Comparison of ENCODE assay signal across 10 cellular contexts in the genomic region with DNA sequence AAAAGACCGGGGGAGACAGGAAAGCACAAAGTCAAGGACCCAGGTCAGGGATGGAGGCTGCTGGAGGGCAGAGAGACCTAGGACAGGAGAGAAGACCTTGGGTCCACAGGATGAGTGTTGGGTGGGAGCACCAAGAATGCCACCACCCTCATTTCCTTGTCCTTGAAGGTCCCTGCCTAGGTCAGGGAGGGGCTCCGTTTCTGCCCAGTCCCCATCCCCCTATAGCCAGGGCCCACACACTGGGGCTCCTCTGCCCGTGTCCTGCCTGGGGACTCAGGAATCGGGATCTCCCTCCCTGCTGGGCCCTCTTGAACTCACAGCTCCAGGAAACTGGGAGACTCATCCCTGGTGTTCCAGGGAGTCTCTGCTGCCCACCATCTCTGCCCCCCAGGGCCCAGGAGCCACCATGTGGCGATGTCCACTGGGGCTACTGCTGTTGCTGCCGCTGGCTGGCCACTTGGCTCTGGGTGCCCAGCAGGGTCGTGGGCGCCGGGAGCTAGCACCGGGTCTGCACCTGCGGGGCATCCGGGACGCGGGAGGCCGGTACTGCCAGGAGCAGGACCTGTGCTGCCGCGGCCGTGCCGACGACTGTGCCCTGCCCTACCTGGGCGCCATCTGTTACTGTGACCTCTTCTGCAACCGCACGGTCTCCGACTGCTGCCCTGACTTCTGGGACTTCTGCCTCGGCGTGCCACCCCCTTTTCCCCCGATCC. TPM values are rescaled to one million over a fixed set of nuclear protein-coding genes. Genes with fewer than 3 reads are reported as not detected.
DNase-seq lines count a peak whose midpoint lies in the region; ATAC-seq, FAIRE-seq and TF ChIP-seq lines count a peak whose summit lies in the region.
"Had no signal": no experiment of that assay in that cellular context is flagged by ENCODE, and none has a peak within 500 bp of the region (broad histone marks: within the 10 kb centered on the region; RNA-seq: fewer than 3 reads in every experiment).

No MANE protein-coding gene starts in this region.

- H4K91ac ChIP-seq in mesenchymal stem cell (ENCODE audit: low read length) = no peak overlapping the region

- no peak overlapping the region for H3K4ac ChIP-seq in mesenchymal stem cell (ENCODE audit: low read depth in 1 of 2, low read length in 2 of 2)

- H3K36me3 Mint-ChIP-seq in CD4-positive, alpha-beta memory T cell = no peaks in the 10 kb centered on the region
- H3K36me3 Mint-ChIP-seq in effector memory CD8-positive, alpha-beta T cell (ENCODE audit: insufficient read depth) = peaks cover 3% of the 10 kb centered on the region
- H3K36me3 Mint-ChIP-seq: activated naive CD4-positive, alpha-beta T cell treated with anti-CD3 and anti-CD28 coated beads, Interleukin-2, amount 10 ng/mL, durations not matched to agents 7 days and 5 days; IgD-negative memory B cell had no signal

- no peaks in the 10 kb centered on the region for H3K9me2 ChIP-seq in PC-9 (ENCODE audit: insufficient read depth)

- TF ChIP-seq CTCF in PC-9 (conservative IDR thresholded peaks at IDR 0.05) (no peak), endothelial cell of umbilical vein (IDR thresholded peaks at IDR 0.05; ENCODE audit: extremely low read depth in 1 of 2, insufficient read depth in 1 of 2, low read depth in 1 of 2, low read length in 2 of 2) (no peak), testis (IDR thresholded peaks at IDR 0.05) (no peak)

- H3F3A ChIP-seq in PC-9 (ENCODE audit: insufficient read depth, low read depth) = peaks cover 81% of the 10 kb centered on the region

- no peak overlapping the region for H3K18ac ChIP-seq in mesenchymal stem cell (ENCODE audit: low read depth in 1 of 2, low read length in 2 of 2)

- DNase-seq in PC-9 (no peak), endothelial cell of umbilical vein (ENCODE audit: low read depth, low spot score) (peak; percentile 16), mesenchymal stem cell (no peak), testis (peak; percentile 11), COLO829 (ENCODE audit: low spot score) (no peak)
- DNase-seq in CD4-positive, alpha-beta memory T cell = no peak
- DNase-seq in effector memory CD8-positive, alpha-beta T cell = no peak

- TF ChIP-seq POLR2A in endothelial cell of umbilical vein (IDR thresholded peaks at IDR 0.05; ENCODE audit: low read depth, low read length) = peak; percentile 14
- no peak for TF ChIP-seq POLR2A in testis (IDR thresholded peaks at IDR 0.05)

- H2BK120ac ChIP-seq in mesenchymal stem cell (ENCODE audit: low read depth, low read length) = no peak overlapping the region

- WGBS in mesenchymal stem cell = 91% methylated on average over 27 of the region's 27 CpGs
- 55 to 76% methylated on average over 9 to 26 of the region's 27 CpGs for WGBS in testis, 2 donors

- peaks cover 4 to 11% of the 10 kb centered on the region in 2 donors for H3K27me3 Mint-ChIP-seq in CD4-positive, alpha-beta memory T cell
- peaks cover 26 to 52% of the 10 kb centered on the region in 2 donors for H3K27me3 Mint-ChIP-seq in effector memory CD8-positive, alpha-beta T cell

- peak overlapping the region; percentile 70 for H3K4me3 ChIP-seq in PC-9
- peak overlapping the region; percentile 76 to 90 (median 87) for H3K4me3 ChIP-seq in endothelial cell of umbilical vein (replicated peaks in 1 of 3; ENCODE audit: insufficient read depth in 1 of 3, low read depth in 1 of 3, low read length in 3 of 3)
- H3K4me3 ChIP-seq in mesenchymal stem cell (ENCODE audit: insufficient read depth in 1 of 2, low read depth in 1 of 2, low read length in 2 of 2) = peak overlapping the region in 1 of 2 experiments; percentile 54
- H3K4me3 ChIP-seq in testis = peak overlapping the region; percentile 9 to 26
- H3K4me3 ChIP-seq in CD4-positive, alpha-beta memory T cell (ENCODE audit: low read length in 2 of 2) = no peak overlapping the region

- no peak overlapping the region for H3K14ac ChIP-seq in mesenchymal stem cell (ENCODE audit: low read length in 2 of 2)

- dilution Hi-C loops in endothelial cell of umbilical vein (cut with MboI; ENCODE audit: extremely low pct_ligation_motif_present, low sequenced_read_pairs) = no loop called here

- no peaks in the 10 kb centered on the region for H3K9me3 ChIP-seq in PC-9 (ENCODE audit: insufficient read depth, low read depth)
- no peaks in the 10 kb centered on the region for H3K9me3 ChIP-seq in endothelial cell of umbilical vein (replicated peaks; ENCODE audit: control insufficient read depth, insufficient read depth, low read length)
- no peaks in the 10 kb centered on the region for H3K9me3 ChIP-seq in mesenchymal stem cell (ENCODE audit: control insufficient read depth, low read length)
- no peaks in the 10 kb centered on the region for H3K9me3 ChIP-seq in testis
- no peaks in the 10 kb centered on the region for H3K9me3 ChIP-seq in CD4-positive, alpha-beta memory T cell (ENCODE audit: control insufficient read depth in 1 of 2, low read length in 2 of 2)

- H3K4me1 Mint-ChIP-seq in CD4-positive, alpha-beta memory T cell = peaks cover 0 to 4% (median under 1%) of the 10 kb centered on the region in 4 donors
- H3K4me1 Mint-ChIP-seq in effector memory CD8-positive, alpha-beta T cell (ENCODE audit: low read depth in 2 of 2) = peaks cover 0 to 2% of the 10 kb centered on the region in 2 donors

- no peaks in the 10 kb centered on the region for H3K9me1 ChIP-seq in endothelial cell of umbilical vein (replicated peaks; ENCODE audit: control insufficient read depth, extremely low read depth, insufficient read depth, low read length)

- no peak for ATAC-seq in GM21526 (IDR thresholded peaks at IDR 0.05; ENCODE audit: low FRiP score, unreplicated experiment)
- ATAC-seq in effector memory CD8-positive, alpha-beta T cell (replicated peaks) = no peak

- H2AK5ac ChIP-seq in mesenchymal stem cell (ENCODE audit: low read length, severe bottlenecking) = peak overlapping the region; percentile 25

- POLR2A ChIA-PET in PC-9 (lab: Charles Lee; ENCODE audit: unreplicated experiment) = no interaction called here
- POLR2A ChIA-PET in endothelial cell of umbilical vein (lab: Charles Lee) = interaction anchor here (1.1 kb wide), 1 partner anchor 41 kb away, joined by 3 read pairs; no protein-coding TSS in a partner anchor
- POLR2A ChIA-PET in CD4-positive, alpha-beta memory T cell (lab: Charles Lee; ENCODE audit: partially characterized antibody) = no interaction called here

- no peak overlapping the region for H2BK5ac ChIP-seq in mesenchymal stem cell (ENCODE audit: low read depth, low read length, poor library complexity, severe bottlenecking)

- H3K27me3 ChIP-seq in PC-9 (ENCODE audit: insufficient read depth, low read depth) (no peaks in the 10 kb centered on the region), endothelial cell of umbilical vein (ENCODE audit: control insufficient read depth in 2 of 2, insufficient read depth in 2 of 2, low read length in 2 of 2) (no peaks in the 10 kb centered on the region), mesenchymal stem cell (ENCODE audit: control insufficient read depth in 1 of 2, insufficient read depth in 1 of 2, low read length in 2 of 2) (peaks cover 0 to 3% of the 10 kb centered on the region in 2 experiments), testis (no peaks in the 10 kb centered on the region)
- no peaks in the 10 kb centered on the region for H3K27me3 ChIP-seq in CD4-positive, alpha-beta memory T cell (ENCODE audit: insufficient read depth, low read length)

- intact Hi-C loops in PC-9 (cut with micrococcal nuclease; ENCODE audit: unreplicated experiment) (loop anchor here (1.0 to 10.0 kb wide), 3 partner anchors 7 to 358 kb away; a partner anchor contains a TSS), endothelial cell of umbilical vein (cut with micrococcal nuclease) (loop anchor here (5.0 kb wide), 1 partner anchor 135 kb away; no protein-coding TSS in a partner anchor), testis (cut with DNase I; ENCODE audit: low total_unique reads) (no loop called here)
- intact Hi-C loops in CD4-positive, alpha-beta memory T cell (cut with micrococcal nuclease) = no loop called here

- H3K79me2 ChIP-seq in PC-9 (ENCODE audit: low read depth) (peaks cover 68% of the 10 kb centered on the region), endothelial cell of umbilical vein (ENCODE audit: control insufficient read depth, insufficient read depth, low read length) (peaks cover 54% of the 10 kb centered on the region)

- FAIRE-seq in endothelial cell of umbilical vein (lab: Jason Lieb, UNC) = peak; percentile 4

- peak overlapping the region; percentile 23 for H2BK15ac ChIP-seq in mesenchymal stem cell (ENCODE audit: low read depth, poor library complexity, severe bottlenecking)

- H3K9ac ChIP-seq in endothelial cell of umbilical vein (replicated peaks; ENCODE audit: extremely low read depth, insufficient read depth, low read length) (peak overlapping the region; percentile 69), mesenchymal stem cell (ENCODE audit: low read length) (no peak overlapping the region)

- H3K4me1 ChIP-seq in PC-9 (replicated peaks; ENCODE audit: insufficient read depth) = peaks cover 72% of the 10 kb centered on the region
- H3K4me1 ChIP-seq in endothelial cell of umbilical vein (ENCODE audit: control insufficient read depth, extremely low read depth, insufficient read depth, low read length) = peaks cover 67% of the 10 kb centered on the region
- H3K4me1 ChIP-seq in mesenchymal stem cell (ENCODE audit: control insufficient read depth, insufficient read depth, low read depth, low read length) = peaks cover 64% of the 10 kb centered on the region
- H3K4me1 ChIP-seq in testis = peaks cover 35% of the 10 kb centered on the region
- no peaks in the 10 kb centered on the region for H3K4me1 ChIP-seq in CD4-positive, alpha-beta memory T cell (ENCODE audit: insufficient read depth, low read length)

- H3K4me2 ChIP-seq in PC-9 (peak overlapping the region; percentile 90), endothelial cell of umbilical vein (ENCODE audit: insufficient read depth, low read length) (peak overlapping the region; percentile 97), mesenchymal stem cell (ENCODE audit: low read length, poor library complexity, severe bottlenecking) (peak overlapping the region; percentile 72)

- BruUV-seq in PC-9 (replicated peaks; lab: Mats Ljungman, UMichigan) (no TSS peak), endothelial cell of umbilical vein (replicated peaks; lab: Mats Ljungman, UMichigan) (TSS peak; percentile 18)

- CTCF ChIA-PET in PC-9 (lab: Charles Lee) (no interaction called here), endothelial cell of umbilical vein (lab: Charles Lee) (interaction anchor here (1.3 to 4.0 kb wide), 6 partner anchors 11 to 42 kb away, joined by 4 to 15 read pairs (median 10); no protein-coding TSS in a partner anchor)
- CTCF ChIA-PET in CD4-positive, alpha-beta memory T cell (lab: Charles Lee; ENCODE audit: partially characterized antibody) = interaction anchor here (0.7 kb wide), 1 partner anchor 14 kb away, joined by 3 read pairs; no protein-coding TSS in a partner anchor

- H2AFZ ChIP-seq in PC-9 = no peak overlapping the region
- H2AFZ ChIP-seq in endothelial cell of umbilical vein (ENCODE audit: low read depth, low read length) = no peak overlapping the region
- no peak overlapping the region for H2AFZ ChIP-seq in mesenchymal stem cell (ENCODE audit: low read depth, low read length)

- no peak overlapping the region for H2BK12ac ChIP-seq in mesenchymal stem cell (ENCODE audit: low read length in 2 of 2)

- H3K23ac ChIP-seq in mesenchymal stem cell (ENCODE audit: low read length in 2 of 2) = no peak overlapping the region

- H3K4me3 Mint-ChIP-seq in CD4-positive, alpha-beta memory T cell = peak overlapping the region in 1 of 8 donors; percentile 26
- no peak overlapping the region for H3K4me3 Mint-ChIP-seq in effector memory CD8-positive, alpha-beta T cell
- H3K4me3 Mint-ChIP-seq: activated naive CD4-positive, alpha-beta T cell treated with anti-CD3 and anti-CD28 coated beads, Interleukin-2, amount 10 ng/mL, durations not matched to agents 7 days and 5 days had no signal

- no peaks in the 10 kb centered on the region for H3K79me1 ChIP-seq in mesenchymal stem cell (replicated peaks; ENCODE audit: low read length, poor library complexity, severe bottlenecking)

- H3K27ac ChIP-seq in PC-9 (peak overlapping the region; percentile 91), endothelial cell of umbilical vein (ENCODE audit: insufficient read depth, low read depth, low read length) (peak overlapping the region; percentile 88), mesenchymal stem cell (ENCODE audit: low read length, poor library complexity, severe bottlenecking) (peak overlapping the region; percentile 13), testis (peak overlapping the region in 1 of 2 donors; percentile 68)
- no peak overlapping the region for H3K27ac ChIP-seq in CD4-positive, alpha-beta memory T cell (ENCODE audit: low read depth, low read length)

- H4K8ac ChIP-seq in mesenchymal stem cell (ENCODE audit: low read length) = no peak overlapping the region

- peak overlapping the region in 1 of 7 donors; percentile 8 for H3K27ac Mint-ChIP-seq in CD4-positive, alpha-beta memory T cell
- no peak overlapping the region for H3K27ac Mint-ChIP-seq in effector memory CD8-positive, alpha-beta T cell
- H3K27ac Mint-ChIP-seq: IgD-negative memory B cell had no signal

- H4K20me1 ChIP-seq in PC-9 (ENCODE audit: insufficient read depth) = peaks cover 18% of the 10 kb centered on the region
- H4K20me1 ChIP-seq in endothelial cell of umbilical vein (replicated peaks; ENCODE audit: control insufficient read depth, extremely low read depth, insufficient read depth, low read length) = no peaks in the 10 kb centered on the region

- H3K36me3 ChIP-seq in PC-9 (ENCODE audit: low read depth) (peaks cover 36% of the 10 kb centered on the region), endothelial cell of umbilical vein (ENCODE audit: control insufficient read depth in 2 of 2, extremely low read depth in 1 of 2, insufficient read depth in 2 of 2, low read length in 2 of 2) (no peaks in the 10 kb centered on the region), mesenchymal stem cell (ENCODE audit: control insufficient read depth in 1 of 2, insufficient read depth in 2 of 2, low read depth in 1 of 2, low read length in 2 of 2) (no peaks in the 10 kb centered on the region), testis (ENCODE audit: low read depth, missing control alignments) (no peaks in the 10 kb centered on the region)
- no peaks in the 10 kb centered on the region for H3K36me3 ChIP-seq in CD4-positive, alpha-beta memory T cell (ENCODE audit: insufficient read depth, low read length)

- H3K9me3 Mint-ChIP-seq in CD4-positive, alpha-beta memory T cell = no peaks in the 10 kb centered on the region
- H3K9me3 Mint-ChIP-seq in effector memory CD8-positive, alpha-beta T cell = no peaks in the 10 kb centered on the region
- H3K9me3 Mint-ChIP-seq: activated naive CD4-positive, alpha-beta T cell treated with anti-CD3 and anti-CD28 coated beads, Interleukin-2, amount 10 ng/mL, durations not matched to agents 7 days and 5 days; IgD-negative memory B cell had no signal

RNA-seq across cellular contexts. Expression of a gene that starts 0.6 kb away (rescaled TPM):
- total RNA-seq in PC-9 (2021) (162 and 191 TPM in 2 replicates), endothelial cell of umbilical vein (298 and 312 TPM in 2 replicates), testis (10 to 100 TPM; 16.4 to 23.2 TPM)
- polyA plus RNA-seq in endothelial cell of umbilical vein (477 and 555 TPM in 2 replicates), testis (ENCODE audit: insufficient read depth, low read depth, low replicate concordance) (24.6 TPM)
- 285 and 337 TPM in 2 replicates for polyA plus RNA-seq in endothelial cell of umbilical vein (2011; cell fraction: cytosol; rRNA removed)
- 305 and 323 TPM in 2 replicates for polyA plus RNA-seq in endothelial cell of umbilical vein (2011; cell fraction: nucleus; rRNA removed)
- polyA plus RNA-seq in endothelial cell of umbilical vein (2012) = 200 and 246 TPM in 2 replicates
- polyA minus RNA-seq in endothelial cell of umbilical vein = 370 and 385 TPM in 2 replicates
- polyA minus RNA-seq in endothelial cell of umbilical vein (2011; cell fraction: cytosol; rRNA and poly(A)+ RNA removed) = 2.7 TPM
- 119 TPM in 2 replicates for polyA minus RNA-seq in endothelial cell of umbilical vein (2011; cell fraction: nucleus; rRNA and poly(A)+ RNA removed)
- 0.47 TPM for polyA plus RNA-seq in mesenchymal stem cell (2013, experiment 1 of 2)
- 0.47 TPM for polyA plus RNA-seq in mesenchymal stem cell (2013, experiment 2 of 2)
- not detected for total RNA-seq in CD4-positive, alpha-beta memory T cell
- polyA plus RNA-seq in CD4-positive, alpha-beta memory T cell = not detected
- polyA plus RNA-seq: IgD-negative memory B cell had no signal

RNA-seq across cellular contexts. Expression of a gene that starts 40.6 kb away (rescaled TPM):
- total RNA-seq in PC-9 (2021) (not detected in 2 replicates), endothelial cell of umbilical vein (0.93 and 1.4 TPM in 2 replicates), testis (under 1 TPM; 0.19 to 0.31 TPM)
- polyA plus RNA-seq in endothelial cell of umbilical vein (1.3 and 1.5 TPM in 2 replicates), testis (ENCODE audit: insufficient read depth, low read depth, low replicate concordance) (not detected)
- polyA plus RNA-seq in endothelial cell of umbilical vein (2011; cell fraction: cytosol; rRNA removed) = 0.75 and 0.86 TPM in 2 replicates
- polyA plus RNA-seq in endothelial cell of umbilical vein (2011; cell fraction: nucleus; rRNA removed) = 3.1 and 3.2 TPM in 2 replicates
- polyA plus RNA-seq in endothelial cell of umbilical vein (2012) = 0.32 and 0.57 TPM in 2 replicates
- polyA minus RNA-seq in endothelial cell of umbilical vein = 1.5 and 1.7 TPM in 2 replicates
- not detected for polyA minus RNA-seq in endothelial cell of umbilical vein (2011; cell fraction: cytosol; rRNA and poly(A)+ RNA removed)
- 1.0 and 1.1 TPM in 2 replicates for polyA minus RNA-seq in endothelial cell of umbilical vein (2011; cell fraction: nucleus; rRNA and poly(A)+ RNA removed)
- not detected for polyA plus RNA-seq in mesenchymal stem cell (2013, experiment 1 of 2)
- not detected for polyA plus RNA-seq in mesenchymal stem cell (2013, experiment 2 of 2)
- not detected for total RNA-seq in CD4-positive, alpha-beta memory T cell
- polyA plus RNA-seq in CD4-positive, alpha-beta memory T cell = not detected
- polyA plus RNA-seq: IgD-negative memory B cell had no signal

Comparison
In these comparisons a context has a peak if more than half of its experiments do, and no peak if none do; other contexts are left out.
1. DNase-seq: peak in endothelial cell of umbilical vein (single experiment) and testis (single experiment); none in PC-9 (0 of 2), mesenchymal stem cell (single experiment), CD4-positive, alpha-beta memory T cell (0 of 5), effector memory CD8-positive, alpha-beta T cell (0 of 3) and COLO829 (single experiment).
2. H3K4me3 ChIP-seq: peak in PC-9 (single experiment), endothelial cell of umbilical vein (3 of 3) and testis (2 of 2); none in CD4-positive, alpha-beta memory T cell (0 of 2).
3. RNA of a gene that starts 0.6 kb away (total RNA-seq): 298 to 312 TPM in endothelial cell of umbilical vein, 162 to 191 TPM in PC-9 and 16.4 to 23.2 TPM in testis; not detected in CD4-positive, alpha-beta memory T cell; every median in the first group is over 10 times any median in the second.
4. intact Hi-C loops: an anchor here in PC-9 (1.0 to 10.0 kb wide) and endothelial cell of umbilical vein (5.0 kb wide); none called in testis and CD4-positive, alpha-beta memory T cell.
5. Peak in every context shown above with its lines, with median percentiles within 50 percentile points of each other: H3K4me2 ChIP-seq.